ENCODE assay signal across 1 cellular context in genomic region chr5:16418471-16418922, GRCh38.
TF ChIP-seq lines count a peak whose summit lies in the region.

No MANE protein-coding gene starts in this region.

TF ChIP-seq in K562, 482 proteins besides CTCF, POLR2A, EP300 and RAD21 (continued from another document and continues in another):
- TF ChIP-seq THRB (CRISPR knock-in tag; conservative IDR thresholded peaks at IDR 0.05) (0 out of 2 replicates have a peak, but pooled peaks have one; percentile 52), NCOA6 (IDR thresholded peaks at IDR 0.05) (no peak), FUS (optimal IDR thresholded peaks at IDR 0.05; ENCODE audit: low read depth, low read length) (no peak), DLX4 (CRISPR knock-in tag; IDR thresholded peaks at IDR 0.05) (no peak), GABPB1 (CRISPR knock-in tag; IDR thresholded peaks at IDR 0.05) (no peak), ZHX1 (conservative IDR thresholded peaks at IDR 0.05; ENCODE audit: low read length) (no peak), LCOR (CRISPR knock-in tag; IDR thresholded peaks at IDR 0.05) (peak; percentile 96), ZNF76 (CRISPR knock-in tag; IDR thresholded peaks at IDR 0.05; ENCODE audit: borderline replicate concordance) (peak; percentile 41; the same call in 1 of the 2 replicates), ETV6 (IDR thresholded peaks at IDR 0.05; ENCODE audit: borderline replicate concordance in 1 of 2, low read depth in 2 of 2, low read length in 1 of 2) (peak in 1 of 2 experiments; percentile 72; a peak in 2 of 4 replicates), ETV6 (CRISPR knock-in tag; IDR thresholded peaks at IDR 0.05; ENCODE audit: borderline replicate concordance) (no peak), ZNF75A (CRISPR knock-in tag; IDR thresholded peaks at IDR 0.05) (no peak), CXXC5 (CRISPR knock-in tag; IDR thresholded peaks at IDR 0.05) (peak; percentile 79), POLR2AphosphoS2 (IDR thresholded peaks at IDR 0.05; ENCODE audit: low read length) (no peak), PTBP1 (IDR thresholded peaks at IDR 0.05; ENCODE audit: low read depth, low read length) (no peak), PTRF (tag; IDR thresholded peaks at IDR 0.05) (no peak; the same call in 1 of the 2 replicates), FOXA1 (IDR thresholded peaks at IDR 0.05; ENCODE audit: borderline replicate concordance) (no peak), NUFIP1 (IDR thresholded peaks at IDR 0.05; ENCODE audit: partially characterized antibody) (no peak), RAD51 (IDR thresholded peaks at IDR 0.05; ENCODE audit: borderline replicate concordance, low read depth) (peak; percentile 62; the same call in 1 of the 2 replicates), ZNF707 (CRISPR knock-in tag; conservative IDR thresholded peaks at IDR 0.05) (no peak), POLR2B (IDR thresholded peaks at IDR 0.05; ENCODE audit: low read depth, partially characterized antibody) (no peak), CSDE1 (IDR thresholded peaks at IDR 0.05) (no peak), ZNF668 (CRISPR knock-in tag; IDR thresholded peaks at IDR 0.05) (peak; percentile 89; the same call in 1 of the 2 replicates), ZNF655 (CRISPR knock-in tag; IDR thresholded peaks at IDR 0.05) (no peak), PRPF4 (IDR thresholded peaks at IDR 0.05; ENCODE audit: insufficient read depth, low read depth, low read length, poor library complexity, severe bottlenecking) (no peak), ZNF24 (IDR thresholded peaks at IDR 0.05) (peak; percentile 70; the same call in 1 of the 2 replicates), FOSL1 (tag; conservative IDR thresholded peaks at IDR 0.05) (peak; percentile 55; the same call in 1 of the 2 replicates), ZNF146 (CRISPR knock-in tag; IDR thresholded peaks at IDR 0.05; ENCODE audit: unreplicated experiment) (no peak), FOXK1 (CRISPR knock-in tag; IDR thresholded peaks at IDR 0.05; ENCODE audit: borderline replicate concordance) (no peak), CBX5 (IDR thresholded peaks at IDR 0.05; ENCODE audit: borderline replicate concordance, low read depth) (no peak), TRIM28 (IDR thresholded peaks at IDR 0.05) (peak; percentile 73), ZFX (CRISPR knock-in tag; IDR thresholded peaks at IDR 0.05) (peak; percentile 26; the same call in 1 of the 2 replicates), BRD9 (IDR thresholded peaks at IDR 0.05; ENCODE audit: low read depth, partially characterized antibody) (peak; percentile 60), MCM3 (IDR thresholded peaks at IDR 0.05) (no peak), ZNF239 (CRISPR knock-in tag; IDR thresholded peaks at IDR 0.05) (no peak), TCFL5 (CRISPR knock-in tag; conservative IDR thresholded peaks at IDR 0.05) (no peak), TBL1XR1 (IDR thresholded peaks at IDR 0.05; ENCODE audit: low read length in 2 of 2) (peak; percentile 66 to 97; a peak in 3 of 4 replicates), MAFK (IDR thresholded peaks at IDR 0.05; ENCODE audit: low read length) (no peak), TGIF2 (CRISPR knock-in tag; IDR thresholded peaks at IDR 0.05) (no peak), XRCC4 (IDR thresholded peaks at IDR 0.05; ENCODE audit: extremely low read depth, insufficient read depth, insufficient read length) (no peak), ARID1B (IDR thresholded peaks at IDR 0.05) (peak; percentile 99), CBX8 (IDR thresholded peaks at IDR 0.05; ENCODE audit: borderline replicate concordance, extremely low read depth, low read depth, low read length, poor library complexity, severe bottlenecking) (no peak), BRD4 (IDR thresholded peaks at IDR 0.05) (no peak), GATAD2B (IDR thresholded peaks at IDR 0.05; ENCODE audit: borderline replicate concordance) (no peak), PURB (CRISPR knock-in tag; IDR thresholded peaks at IDR 0.05; ENCODE audit: low read depth) (no peak), MED1 (CRISPR knock-in tag; IDR thresholded peaks at IDR 0.05; ENCODE audit: borderline replicate concordance) (no peak), ZNF589 (CRISPR knock-in tag; IDR thresholded peaks at IDR 0.05; ENCODE audit: low read depth) (peak; percentile 91), ZNF134 (CRISPR knock-in tag; conservative IDR thresholded peaks at IDR 0.05) (peak; percentile 89), NFE2 (IDR thresholded peaks at IDR 0.05; ENCODE audit: low read depth) (0 out of 2 replicates have a peak, but pooled peaks have one; percentile 11), NFE2L1 (tag; IDR thresholded peaks at IDR 0.05; ENCODE audit: borderline replicate concordance, low read depth) (no peak), KLF6 (CRISPR knock-in tag; IDR thresholded peaks at IDR 0.05; ENCODE audit: borderline replicate concordance) (0 out of 2 replicates have a peak, but pooled peaks have one; percentile 29), GTF2F1 (IDR thresholded peaks at IDR 0.05; ENCODE audit: low read depth, low read length) (no peak), SMARCA4 (IDR thresholded peaks at IDR 0.05) (peak; percentile 96)
- TF ChIP-seq, protein P1, sequence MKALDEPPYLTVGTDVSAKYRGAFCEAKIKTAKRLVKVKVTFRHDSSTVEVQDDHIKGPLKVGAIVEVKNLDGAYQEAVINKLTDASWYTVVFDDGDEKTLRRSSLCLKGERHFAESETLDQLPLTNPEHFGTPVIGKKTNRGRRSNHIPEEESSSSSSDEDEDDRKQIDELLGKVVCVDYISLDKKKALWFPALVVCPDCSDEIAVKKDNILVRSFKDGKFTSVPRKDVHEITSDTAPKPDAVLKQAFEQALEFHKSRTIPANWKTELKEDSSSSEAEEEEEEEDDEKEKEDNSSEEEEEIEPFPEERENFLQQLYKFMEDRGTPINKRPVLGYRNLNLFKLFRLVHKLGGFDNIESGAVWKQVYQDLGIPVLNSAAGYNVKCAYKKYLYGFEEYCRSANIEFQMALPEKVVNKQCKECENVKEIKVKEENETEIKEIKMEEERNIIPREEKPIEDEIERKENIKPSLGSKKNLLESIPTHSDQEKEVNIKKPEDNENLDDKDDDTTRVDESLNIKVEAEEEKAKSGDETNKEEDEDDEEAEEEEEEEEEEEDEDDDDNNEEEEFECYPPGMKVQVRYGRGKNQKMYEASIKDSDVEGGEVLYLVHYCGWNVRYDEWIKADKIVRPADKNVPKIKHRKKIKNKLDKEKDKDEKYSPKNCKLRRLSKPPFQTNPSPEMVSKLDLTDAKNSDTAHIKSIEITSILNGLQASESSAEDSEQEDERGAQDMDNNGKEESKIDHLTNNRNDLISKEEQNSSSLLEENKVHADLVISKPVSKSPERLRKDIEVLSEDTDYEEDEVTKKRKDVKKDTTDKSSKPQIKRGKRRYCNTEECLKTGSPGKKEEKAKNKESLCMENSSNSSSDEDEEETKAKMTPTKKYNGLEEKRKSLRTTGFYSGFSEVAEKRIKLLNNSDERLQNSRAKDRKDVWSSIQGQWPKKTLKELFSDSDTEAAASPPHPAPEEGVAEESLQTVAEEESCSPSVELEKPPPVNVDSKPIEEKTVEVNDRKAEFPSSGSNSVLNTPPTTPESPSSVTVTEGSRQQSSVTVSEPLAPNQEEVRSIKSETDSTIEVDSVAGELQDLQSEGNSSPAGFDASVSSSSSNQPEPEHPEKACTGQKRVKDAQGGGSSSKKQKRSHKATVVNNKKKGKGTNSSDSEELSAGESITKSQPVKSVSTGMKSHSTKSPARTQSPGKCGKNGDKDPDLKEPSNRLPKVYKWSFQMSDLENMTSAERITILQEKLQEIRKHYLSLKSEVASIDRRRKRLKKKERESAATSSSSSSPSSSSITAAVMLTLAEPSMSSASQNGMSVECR (CRISPR knock-in tag; IDR thresholded peaks at IDR 0.05), result no peak
- TF ChIP-seq, protein P2, sequence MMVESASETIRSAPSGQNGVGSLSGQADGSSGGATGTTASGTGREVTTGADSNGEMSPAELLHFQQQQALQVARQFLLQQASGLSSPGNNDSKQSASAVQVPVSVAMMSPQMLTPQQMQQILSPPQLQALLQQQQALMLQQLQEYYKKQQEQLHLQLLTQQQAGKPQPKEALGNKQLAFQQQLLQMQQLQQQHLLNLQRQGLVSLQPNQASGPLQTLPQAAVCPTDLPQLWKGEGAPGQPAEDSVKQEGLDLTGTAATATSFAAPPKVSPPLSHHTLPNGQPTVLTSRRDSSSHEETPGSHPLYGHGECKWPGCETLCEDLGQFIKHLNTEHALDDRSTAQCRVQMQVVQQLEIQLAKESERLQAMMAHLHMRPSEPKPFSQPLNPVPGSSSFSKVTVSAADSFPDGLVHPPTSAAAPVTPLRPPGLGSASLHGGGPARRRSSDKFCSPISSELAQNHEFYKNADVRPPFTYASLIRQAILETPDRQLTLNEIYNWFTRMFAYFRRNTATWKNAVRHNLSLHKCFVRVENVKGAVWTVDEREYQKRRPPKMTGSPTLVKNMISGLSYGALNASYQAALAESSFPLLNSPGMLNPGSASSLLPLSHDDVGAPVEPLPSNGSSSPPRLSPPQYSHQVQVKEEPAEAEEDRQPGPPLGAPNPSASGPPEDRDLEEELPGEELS (CRISPR knock-in tag; IDR thresholded peaks at IDR 0.05; ENCODE audit: borderline replicate concordance), result no peak
- TF ChIP-seq, protein P3, sequence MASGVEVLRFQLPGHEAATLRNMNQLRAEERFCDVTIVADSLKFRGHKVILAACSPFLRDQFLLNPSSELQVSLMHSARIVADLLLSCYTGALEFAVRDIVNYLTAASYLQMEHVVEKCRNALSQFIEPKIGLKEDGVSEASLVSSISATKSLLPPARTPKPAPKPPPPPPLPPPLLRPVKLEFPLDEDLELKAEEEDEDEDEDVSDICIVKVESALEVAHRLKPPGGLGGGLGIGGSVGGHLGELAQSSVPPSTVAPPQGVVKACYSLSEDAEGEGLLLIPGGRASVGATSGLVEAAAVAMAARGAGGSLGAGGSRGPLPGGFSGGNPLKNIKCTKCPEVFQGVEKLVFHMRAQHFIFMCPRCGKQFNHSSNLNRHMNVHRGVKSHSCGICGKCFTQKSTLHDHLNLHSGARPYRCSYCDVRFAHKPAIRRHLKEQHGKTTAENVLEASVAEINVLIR (CRISPR knock-in tag; IDR thresholded peaks at IDR 0.05), result 0 out of 2 replicates have a peak, but pooled peaks have one; percentile 7
- TF ChIP-seq, protein P4, sequence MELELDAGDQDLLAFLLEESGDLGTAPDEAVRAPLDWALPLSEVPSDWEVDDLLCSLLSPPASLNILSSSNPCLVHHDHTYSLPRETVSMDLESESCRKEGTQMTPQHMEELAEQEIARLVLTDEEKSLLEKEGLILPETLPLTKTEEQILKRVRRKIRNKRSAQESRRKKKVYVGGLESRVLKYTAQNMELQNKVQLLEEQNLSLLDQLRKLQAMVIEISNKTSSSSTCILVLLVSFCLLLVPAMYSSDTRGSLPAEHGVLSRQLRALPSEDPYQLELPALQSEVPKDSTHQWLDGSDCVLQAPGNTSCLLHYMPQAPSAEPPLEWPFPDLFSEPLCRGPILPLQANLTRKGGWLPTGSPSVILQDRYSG (tag; conservative IDR thresholded peaks at IDR 0.05; ENCODE audit: low read depth), result peak; percentile 94
- TF ChIP-seq, protein P5, sequence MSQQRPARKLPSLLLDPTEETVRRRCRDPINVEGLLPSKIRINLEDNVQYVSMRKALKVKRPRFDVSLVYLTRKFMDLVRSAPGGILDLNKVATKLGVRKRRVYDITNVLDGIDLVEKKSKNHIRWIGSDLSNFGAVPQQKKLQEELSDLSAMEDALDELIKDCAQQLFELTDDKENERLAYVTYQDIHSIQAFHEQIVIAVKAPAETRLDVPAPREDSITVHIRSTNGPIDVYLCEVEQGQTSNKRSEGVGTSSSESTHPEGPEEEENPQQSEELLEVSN (IDR thresholded peaks at IDR 0.05; ENCODE audit: borderline replicate concordance in 1 of 2, extremely low read depth in 1 of 2, insufficient read depth in 1 of 2, insufficient read length in 1 of 2, low read depth in 1 of 2, low read length in 1 of 2, poor library complexity in 1 of 2, severe bottlenecking in 1 of 2), result peak in 1 of 2 experiments; percentile 11
